ENCODE assay signal across 8 cellular contexts in the genomic region with DNA sequence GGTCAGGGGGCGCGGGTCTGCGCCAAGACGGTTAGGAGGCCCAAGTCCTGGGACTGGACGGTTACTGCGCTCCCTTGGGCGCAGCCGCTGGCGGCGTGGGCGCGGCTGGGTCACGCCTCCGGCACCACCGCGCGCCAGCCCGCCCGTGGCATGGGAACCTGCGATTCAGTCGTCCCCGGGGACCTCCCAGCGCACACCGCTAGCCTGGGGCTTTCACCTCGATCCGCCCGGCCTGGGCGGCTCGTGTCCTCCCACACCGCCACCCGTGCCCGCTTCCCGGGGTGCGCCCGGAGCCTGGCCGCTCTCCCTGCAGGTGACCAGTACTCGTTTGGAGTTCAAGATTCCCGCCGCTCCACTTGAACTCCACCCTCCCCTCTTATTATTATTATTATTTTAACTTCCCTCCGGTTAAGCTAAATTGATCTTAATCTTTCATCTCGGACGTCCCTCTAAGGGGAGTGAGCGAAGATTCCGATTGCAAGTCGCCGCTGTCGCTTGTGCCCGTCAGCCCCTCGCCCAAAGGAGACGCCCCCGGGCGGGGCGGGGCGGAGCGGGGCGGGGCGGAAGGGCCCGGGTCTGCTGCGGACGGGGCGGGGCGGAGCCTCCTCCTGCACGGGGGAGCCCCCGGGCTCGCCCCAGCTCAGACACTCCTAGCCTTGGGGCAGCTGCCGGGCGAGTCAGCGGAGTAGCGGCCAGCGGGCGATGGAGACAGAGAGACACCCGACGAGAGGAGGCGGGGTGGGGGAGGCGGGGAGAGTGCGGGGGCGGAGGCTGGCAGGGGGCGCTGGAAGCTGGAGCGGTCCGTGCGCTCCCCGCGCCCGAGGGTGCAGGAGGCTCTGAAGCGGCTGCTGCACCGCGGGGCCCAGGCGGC. TPM values are rescaled to one million over a fixed set of nuclear protein-coding genes. Genes with fewer than 3 reads are reported as not detected.
DNase-seq lines count a peak whose midpoint lies in the region; ATAC-seq and TF ChIP-seq lines count a peak whose summit lies in the region.

A gene with protein sequence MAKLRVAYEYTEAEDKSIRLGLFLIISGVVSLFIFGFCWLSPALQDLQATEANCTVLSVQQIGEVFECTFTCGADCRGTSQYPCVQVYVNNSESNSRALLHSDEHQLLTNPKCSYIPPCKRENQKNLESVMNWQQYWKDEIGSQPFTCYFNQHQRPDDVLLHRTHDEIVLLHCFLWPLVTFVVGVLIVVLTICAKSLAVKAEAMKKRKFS (plus strand): TSS at position 643 of the 871 bp plus-strand sequence. CDS start 445 bp downstream, outside the sequence.

- no peaks in the 10 kb centered on the region for H3K9me3 Mint-ChIP-seq in CD8-positive, alpha-beta memory T cell
- H3K9me3 Mint-ChIP-seq in neural crest cell = no peaks in the 10 kb centered on the region

- H3K4me1 Mint-ChIP-seq in CD8-positive, alpha-beta memory T cell = peaks cover 16 to 23% (median 21%) of the 10 kb centered on the region in 3 donors
- peaks cover 16% of the 10 kb centered on the region for H3K4me1 Mint-ChIP-seq in neural crest cell

- CTCF ChIA-PET in CD8-positive, alpha-beta memory T cell (lab: Charles Lee) = interaction anchor here (1.0 kb wide), 1 partner anchor 17 kb away, joined by 3 read pairs; no protein-coding TSS in a partner anchor

- peak within 1 kb of the TSS; percentile 87 for H3K4me3 ChIP-seq in CD8-positive, alpha-beta memory T cell (ENCODE audit: low read length)
- H3K4me3 ChIP-seq in fibroblast of pulmonary artery (replicated peaks; ENCODE audit: low read depth, low read length) = peak within 1 kb of the TSS; percentile 86

- no peaks in the 10 kb centered on the region for H3K27me3 ChIP-seq in CD8-positive, alpha-beta memory T cell (ENCODE audit: insufficient read depth, low read length, poor library complexity, severe bottlenecking)

- H3K36me3 ChIP-seq in CD8-positive, alpha-beta memory T cell (ENCODE audit: insufficient read depth, low read length) = no peaks in the 10 kb centered on the region

- peak within 1 kb of the TSS in 7 of 8 donors; percentile 43 to 90 (median 78) for H3K27ac Mint-ChIP-seq in CD8-positive, alpha-beta memory T cell
- H3K27ac Mint-ChIP-seq in neural crest cell (ENCODE audit: unreplicated experiment) = peak within 1 kb of the TSS; percentile 43

- H3K9me3 ChIP-seq in CD8-positive, alpha-beta memory T cell (ENCODE audit: low read length) = no peaks in the 10 kb centered on the region

- H3K27ac ChIP-seq in CD8-positive, alpha-beta memory T cell (ENCODE audit: low read depth, low read length) = no peak within 1 kb of the TSS
- peak within 1 kb of the TSS; percentile 84 for H3K27ac ChIP-seq in substantia nigra (ENCODE audit: low read depth, low read length, poor library complexity, severe bottlenecking)

- H3K36me3 Mint-ChIP-seq in CD8-positive, alpha-beta memory T cell = peaks cover 0 to 4% (median 0%) of the 10 kb centered on the region in 3 donors
- H3K36me3 Mint-ChIP-seq in neural crest cell (ENCODE audit: low read depth) = no peaks in the 10 kb centered on the region

- peaks cover 0 to 13% of the 10 kb centered on the region in 2 donors for H3K27me3 Mint-ChIP-seq in CD8-positive, alpha-beta memory T cell
- H3K27me3 Mint-ChIP-seq in neural crest cell (ENCODE audit: low read depth) = peaks cover 56% of the 10 kb centered on the region

- peak; percentile 82 for ATAC-seq in GM21367 (IDR thresholded peaks at IDR 0.05; ENCODE audit: unreplicated experiment)

- DNase-seq in CD8-positive, alpha-beta memory T cell = peak; percentile 55 to 77 (median 70)
- DNase-seq in HPDE6-E6E7 (ENCODE audit: extremely low spot score) (peak; percentile 29), activated T-helper 1 cell treated with Interleukin-2 at 50 U/mL for 16 hours (ENCODE audit: low read depth) (peak; percentile 64), fibroblast of pulmonary artery (ENCODE audit: low read depth) (peak; percentile 65), neural crest cell (ENCODE audit: low read depth, low spot score) (peak; percentile 73), substantia nigra (lab: John Stamatoyannopoulos, UW) (peak; percentile 15 to 90 (median 64))

- H3K4me3 Mint-ChIP-seq in CD8-positive, alpha-beta memory T cell = peak within 1 kb of the TSS; percentile 90 to 99 (median 95)
- peak within 1 kb of the TSS; percentile 96 for H3K4me3 Mint-ChIP-seq in neural crest cell

- H3K4me1 ChIP-seq in CD8-positive, alpha-beta memory T cell (ENCODE audit: insufficient read depth, low read length) = peaks cover 16% of the 10 kb centered on the region

- POLR2A ChIA-PET in CD8-positive, alpha-beta memory T cell (lab: Charles Lee) = interaction anchor here (0.9 to 1.3 kb wide), 2 partner anchors 16 to 122 kb away, joined by 3 read pairs; no protein-coding TSS in a partner anchor

- TF ChIP-seq CTCF in fibroblast of pulmonary artery (IDR thresholded peaks at IDR 0.05; ENCODE audit: low read length, missing control alignments) (no peak), neural crest cell (conservative IDR thresholded peaks at IDR 0.05) (no peak)

TF ChIP-seq in PFSK-1, 5 proteins besides CTCF, POLR2A, EP300 and RAD21:
- TF ChIP-seq TAF1 (IDR thresholded peaks at IDR 0.05; ENCODE audit: borderline replicate concordance, insufficient read depth, low read length) (no peak), FOXP2 (optimal IDR thresholded peaks at IDR 0.05; ENCODE audit: borderline replicate concordance, extremely low read depth, extremely low read length, insufficient read depth) (peak; percentile 11)
- TF ChIP-seq, protein P1, sequence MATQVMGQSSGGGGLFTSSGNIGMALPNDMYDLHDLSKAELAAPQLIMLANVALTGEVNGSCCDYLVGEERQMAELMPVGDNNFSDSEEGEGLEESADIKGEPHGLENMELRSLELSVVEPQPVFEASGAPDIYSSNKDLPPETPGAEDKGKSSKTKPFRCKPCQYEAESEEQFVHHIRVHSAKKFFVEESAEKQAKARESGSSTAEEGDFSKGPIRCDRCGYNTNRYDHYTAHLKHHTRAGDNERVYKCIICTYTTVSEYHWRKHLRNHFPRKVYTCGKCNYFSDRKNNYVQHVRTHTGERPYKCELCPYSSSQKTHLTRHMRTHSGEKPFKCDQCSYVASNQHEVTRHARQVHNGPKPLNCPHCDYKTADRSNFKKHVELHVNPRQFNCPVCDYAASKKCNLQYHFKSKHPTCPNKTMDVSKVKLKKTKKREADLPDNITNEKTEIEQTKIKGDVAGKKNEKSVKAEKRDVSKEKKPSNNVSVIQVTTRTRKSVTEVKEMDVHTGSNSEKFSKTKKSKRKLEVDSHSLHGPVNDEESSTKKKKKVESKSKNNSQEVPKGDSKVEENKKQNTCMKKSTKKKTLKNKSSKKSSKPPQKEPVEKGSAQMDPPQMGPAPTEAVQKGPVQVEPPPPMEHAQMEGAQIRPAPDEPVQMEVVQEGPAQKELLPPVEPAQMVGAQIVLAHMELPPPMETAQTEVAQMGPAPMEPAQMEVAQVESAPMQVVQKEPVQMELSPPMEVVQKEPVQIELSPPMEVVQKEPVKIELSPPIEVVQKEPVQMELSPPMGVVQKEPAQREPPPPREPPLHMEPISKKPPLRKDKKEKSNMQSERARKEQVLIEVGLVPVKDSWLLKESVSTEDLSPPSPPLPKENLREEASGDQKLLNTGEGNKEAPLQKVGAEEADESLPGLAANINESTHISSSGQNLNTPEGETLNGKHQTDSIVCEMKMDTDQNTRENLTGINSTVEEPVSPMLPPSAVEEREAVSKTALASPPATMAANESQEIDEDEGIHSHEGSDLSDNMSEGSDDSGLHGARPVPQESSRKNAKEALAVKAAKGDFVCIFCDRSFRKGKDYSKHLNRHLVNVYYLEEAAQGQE (IDR thresholded peaks at IDR 0.05; ENCODE audit: insufficient read depth in 1 of 2, low read depth in 2 of 2, low read length in 2 of 2) = no peak

RNA-seq across cellular contexts. Expression of the gene that starts here (rescaled TPM):
- under 1 TPM; 0.31 to 0.46 TPM for total RNA-seq in CD8-positive, alpha-beta memory T cell
- 0.70 TPM for polyA plus RNA-seq in CD8-positive, alpha-beta memory T cell
- 0.18 TPM for polyA plus RNA-seq in PFSK-1 (2012; ENCODE audit: insufficient read length, low read depth)
- total RNA-seq in neural crest cell = 6.1 and 6.9 TPM in 2 replicates

Comparison
In these comparisons a context has a peak if more than half of its experiments do, and no peak if none do; other contexts are left out.
1. Peak in DNase-seq and H3K4me3 ChIP-seq in CD8-positive, alpha-beta memory T cell; RNA of the gene not detected or under 1 TPM.